ENCODE assay signal across 8 cellular contexts in the genomic region with DNA sequence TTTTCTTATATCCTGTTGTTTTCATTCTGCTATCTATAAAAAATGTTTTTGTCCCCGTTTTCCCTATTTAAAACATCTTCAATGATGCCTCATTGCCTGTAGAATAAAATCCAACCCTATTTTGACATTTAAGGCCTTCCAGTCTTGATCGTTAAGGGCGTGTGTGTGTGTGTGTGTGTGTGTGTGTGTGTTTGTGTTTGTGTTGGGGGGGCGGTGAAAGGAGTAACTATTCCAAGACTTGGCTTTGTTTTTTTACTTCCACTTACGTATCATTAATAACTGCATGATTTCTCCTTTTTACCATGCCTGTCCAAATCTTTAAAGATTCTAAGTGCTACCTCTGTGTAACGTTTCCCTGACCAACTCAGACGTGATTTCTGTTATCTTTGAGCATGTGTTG. TPM values are rescaled to one million over a fixed set of nuclear protein-coding genes. Genes with fewer than 3 reads are reported as not detected.
DNase-seq lines count a peak whose midpoint lies in the region; ATAC-seq, FAIRE-seq and TF ChIP-seq lines count a peak whose summit lies in the region.

No MANE protein-coding gene starts in this region.

- H3K9me3 ChIP-seq in Peyer's patch: no peaks in the 10 kb centered on the region
- no peaks in the 10 kb centered on the region for H3K9me3 ChIP-seq in parathyroid adenoma (ENCODE audit: control insufficient read depth, low read length)

- H3K36me3 ChIP-seq in H7 (replicated peaks; ENCODE audit: control insufficient read depth, insufficient read depth, low read length): no peaks in the 10 kb centered on the region; the same call in 1 of the 2 replicates
- peaks cover 0 to 15% (median 0%) of the 10 kb centered on the region in 3 donors for H3K36me3 ChIP-seq in Peyer's patch
- H3K36me3 ChIP-seq in parathyroid adenoma (ENCODE audit: control insufficient read depth, insufficient read depth, low read length): no peaks in the 10 kb centered on the region

- no peak for FAIRE-seq in GM12891 (lab: Jason Lieb, UNC)

- H3K27ac ChIP-seq in Peyer's patch (peak overlapping the region in 2 of 4 donors; percentile 81 to 87), parathyroid adenoma (peak overlapping the region; percentile 71)

- H3K27me3 ChIP-seq in H7 (ENCODE audit: control insufficient read depth, insufficient read depth, low read length) (no peaks in the 10 kb centered on the region), Peyer's patch (no peaks in the 10 kb centered on the region), parathyroid adenoma (ENCODE audit: control insufficient read depth, insufficient read depth, low read length) (no peaks in the 10 kb centered on the region)

- H3K9ac ChIP-seq in parathyroid adenoma: no peak overlapping the region

- peak overlapping the region; percentile 89 for H3K4me2 ChIP-seq in parathyroid adenoma (ENCODE audit: low read length)

- H3K4me3 ChIP-seq in H7 (ENCODE audit: insufficient read depth, low read depth, low read length): peak overlapping the region; percentile 91
- H3K4me3 ChIP-seq in Peyer's patch: peak overlapping the region; percentile 85 to 97 (median 86)
- H3K4me3 ChIP-seq in epithelial cell of esophagus (ENCODE audit: low read length): peak overlapping the region; percentile 97
- H3K4me3 ChIP-seq in parathyroid adenoma (ENCODE audit: low read depth, low read length): peak overlapping the region; percentile 86

- no peak for DNase-seq in H7
- DNase-seq in Peyer's patch: no peak
- DNase-seq in epithelial cell of esophagus (ENCODE audit: low read depth): peak; percentile 28
- no peak for DNase-seq in GM12891 (ENCODE audit: insufficient read length, low spot score)
- no peak for DNase-seq in activated effector memory CD4-positive, alpha-beta T cell treated with anti-CD3 and anti-CD28 coated beads, Interleukin-2, amount 50 U/mL, for 16 hours

- TF ChIP-seq CTCF in Peyer's patch (IDR thresholded peaks at IDR 0.05) (no peak), epithelial cell of esophagus (IDR thresholded peaks at IDR 0.05; ENCODE audit: insufficient read depth, low read depth, low read length, missing control alignments) (no peak), parathyroid adenoma (IDR thresholded peaks at IDR 0.05) (no peak)

- H3K4me1 ChIP-seq in Peyer's patch (peaks cover 0 to 26% (median 4%) of the 10 kb centered on the region in 4 donors), parathyroid adenoma (peaks cover 2% of the 10 kb centered on the region)

- no peak for TF ChIP-seq POLR2A in Peyer's patch (IDR thresholded peaks at IDR 0.05)
- TF ChIP-seq POLR2A in GM12891 (IDR thresholded peaks at IDR 0.05; ENCODE audit: low read depth, low read length): no peak

- ATAC-seq in HG02973 (IDR thresholded peaks at IDR 0.05; ENCODE audit: unreplicated experiment): no peak
- ATAC-seq in GM21515 (IDR thresholded peaks at IDR 0.05; ENCODE audit: unreplicated experiment): no peak

- H3K79me2 ChIP-seq in parathyroid adenoma: no peaks in the 10 kb centered on the region

- H2AFZ ChIP-seq in parathyroid adenoma: peak overlapping the region; percentile 73

TF ChIP-seq in GM12891, 5 proteins besides CTCF, POLR2A, EP300 and RAD21:
- TF ChIP-seq POLR2AphosphoS5 (IDR thresholded peaks at IDR 0.05; ENCODE audit: low read depth, low read length) (no peak), PAX5 (IDR thresholded peaks at IDR 0.05; ENCODE audit: insufficient read depth, low read length, severe bottlenecking) (no peak), SPI1 (IDR thresholded peaks at IDR 0.05; ENCODE audit: low read depth, low read length) (no peak), TAF1 (IDR thresholded peaks at IDR 0.05; ENCODE audit: low read depth, low read length) (no peak)

RNA-seq across cellular contexts. Expression of a gene that starts 0.8 kb away (rescaled TPM):
- total RNA-seq in H7 (2014; rRNA removed; shearing (Covaris generic)): 5.9 and 11.6 TPM in 2 replicates
- 100 to 1,000 TPM in 1 of 4 donors, 10 to 100 TPM in 3; 21.0 to 159 (median 36.4) TPM for total RNA-seq in Peyer's patch
- 5.6 TPM for polyA plus RNA-seq in GM12891 (2012; ENCODE audit: low read depth, missing spikeins)

RNA-seq across cellular contexts. Expression of a gene that starts 1.0 kb away (rescaled TPM):
- 33.3 and 42.3 TPM in 2 replicates for total RNA-seq in H7 (2014; rRNA removed; shearing (Covaris generic))
- total RNA-seq in Peyer's patch: 10 to 100 TPM; 12.9 to 29.7 (median 19.3) TPM
- 31.8 TPM for polyA plus RNA-seq in GM12891 (2012; ENCODE audit: low read depth, missing spikeins)

RNA-seq across cellular contexts. Expression of a gene that starts 55.0 kb away (rescaled TPM):
- total RNA-seq in H7 (2014; rRNA removed; shearing (Covaris generic)): 20.1 and 21.0 TPM in 2 replicates
- 10 to 100 TPM in 2 of 4 donors, 1 to 10 TPM in 2; 5.0 to 22.3 (median 10.2) TPM for total RNA-seq in Peyer's patch
- polyA plus RNA-seq in GM12891 (2012; ENCODE audit: low read depth, missing spikeins): 12.9 TPM

RNA-seq across cellular contexts. Expression of a gene that starts 55.3 kb away (rescaled TPM):
- 34.5 and 37.7 TPM in 2 replicates for total RNA-seq in H7 (2014; rRNA removed; shearing (Covaris generic))
- 1 to 10 TPM; 1.4 to 2.1 (median 1.7) TPM for total RNA-seq in Peyer's patch
- 10.5 TPM for polyA plus RNA-seq in GM12891 (2012; ENCODE audit: low read depth, missing spikeins)
